Comparison of ENCODE assay signal across 9 cellular contexts in genomic region chr10:50538473-50539398, GRCh38.
DNase-seq lines count a peak whose midpoint lies in the region; ATAC-seq, FAIRE-seq and TF ChIP-seq lines count a peak whose summit lies in the region.
"Had no signal": no experiment of that assay in that cellular context is flagged by ENCODE, and none has a peak within 500 bp of the region (broad histone marks: within the 10 kb centered on the region; RNA-seq: fewer than 3 reads in every experiment).

No MANE protein-coding gene starts in this region.

- in situ Hi-C loops in GM13977 (cut with MboI; ENCODE audit: low pct_unique_long_range_greater_than_20kb, low sequenced_read_pairs, unreplicated experiment): no loop called here

- ATAC-seq in GM18907 (IDR thresholded peaks at IDR 0.05; ENCODE audit: unreplicated experiment) (peak; percentile 41), HG02981 (IDR thresholded peaks at IDR 0.05; ENCODE audit: unreplicated experiment) (peak; percentile 29), body of pancreas (peak; percentile 68), pancreas (peak; percentile 31 to 79 (median 72)), GM21360 (IDR thresholded peaks at IDR 0.05; ENCODE audit: unreplicated experiment) (no peak)

- H3K27me3 ChIP-seq in body of pancreas (no peaks in the 10 kb centered on the region), pancreas (no peaks in the 10 kb centered on the region)

- TF ChIP-seq CTCF in body of pancreas (IDR thresholded peaks at IDR 0.05): no peak
- TF ChIP-seq CTCF in pancreas (IDR thresholded peaks at IDR 0.05): no peak
- TF ChIP-seq CTCF in GM13977 (IDR thresholded peaks at IDR 0.05; ENCODE audit: extremely low read depth, insufficient read depth, missing control alignments): no peak

- H3K9me3 ChIP-seq in body of pancreas (no peaks in the 10 kb centered on the region), pancreas (no peaks in the 10 kb centered on the region)

- H3K27ac ChIP-seq in body of pancreas: peak overlapping the region in 3 of 4 donors; percentile 19 to 46 (median 37)
- peak overlapping the region in 1 of 4 donors; percentile 50 for H3K27ac ChIP-seq in pancreas

- peak in 2 of 4 donors; percentile 18 to 28 for DNase-seq in body of pancreas
- DNase-seq in pancreas: peak in 1 of 6 donors; percentile 19
- no peak for DNase-seq in NK-92 (lab: John Stamatoyannopoulos, UW; ENCODE audit: unreplicated experiment)
- DNase-seq in GM13977 (ENCODE audit: low spot score): no peak
- DNase-seq in SIG-M5 treated with dmso at 0.1 percent for 504 hours (lab: John Stamatoyannopoulos, UW; ENCODE audit: unreplicated experiment): no peak
- DNase-seq: NCI-H2081 treated with DMSO at 0.1 percent for 48 hours had no signal

- H3K4me1 ChIP-seq in body of pancreas: peaks cover 16% of the 10 kb centered on the region
- peaks cover 0 to 15% (median 2%) of the 10 kb centered on the region in 3 donors for H3K4me1 ChIP-seq in pancreas

- H3K4me3 ChIP-seq in body of pancreas: no peak overlapping the region
- no peak overlapping the region for H3K4me3 ChIP-seq in pancreas

- WGBS in body of pancreas, 2 donors: 48 to 50% methylated on average over 6 to 7 of the region's 7 CpGs
- WGBS in pancreas, 2 donors: 47 to 49% methylated on average over 7 of the region's 7 CpGs

- intact Hi-C loops in body of pancreas (cut with DNase I): no loop called here
- intact Hi-C loops in pancreas (cut with DNase I): no loop called here

- H3K36me3 ChIP-seq in body of pancreas (replicated peaks in 1 of 2; ENCODE audit: insufficient read depth in 1 of 2, low read depth in 2 of 2) (no peaks in the 10 kb centered on the region), pancreas (no peaks in the 10 kb centered on the region)

- TF ChIP-seq POLR2A in body of pancreas (IDR thresholded peaks at IDR 0.05): no peak

- no peak for FAIRE-seq in pancreas (lab: Jason Lieb, UNC)
